8 cellular contexts compared by ENCODE assay signal in genomic region chr3:122793568-122794416, GRCh38. TPM values are rescaled to one million over a fixed set of nuclear protein-coding genes. Genes with fewer than 3 reads are reported as not detected.
DNase-seq lines count a peak whose midpoint lies in the region; ATAC-seq, FAIRE-seq and TF ChIP-seq lines count a peak whose summit lies in the region.

TSS of gene HSPBAP1 (minus strand) at chr3:122793831. CDS start at chr3:122793680, 151 bp downstream.

- peak; percentile 68 for TF ChIP-seq POLR2A in endothelial cell of umbilical vein (IDR thresholded peaks at IDR 0.05; ENCODE audit: low read depth, low read length)

- POLR2A ChIA-PET in activated CD8-positive, alpha-beta T cell treated with anti-CD3 and anti-CD28 coated beads, Interleukin-2, amount 10 ng/mL, durations not matched to agents 7 days and 5 days (lab: Charles Lee) = interaction anchor here (0.7 to 1.0 kb wide), 2 partner anchors 125 to 238 kb away, joined by 3 read pairs; no protein-coding TSS in a partner anchor
- POLR2A ChIA-PET in endothelial cell of umbilical vein (lab: Charles Lee) = interaction anchor here (1.0 kb wide), 1 partner anchor 279 kb away, joined by 3 read pairs; no protein-coding TSS in a partner anchor

- H3K9me1 ChIP-seq in endothelial cell of umbilical vein (replicated peaks; ENCODE audit: control insufficient read depth, extremely low read depth, insufficient read depth, low read length) = no peaks in the 10 kb centered on the region

- intact Hi-C loops in endothelial cell of umbilical vein (cut with micrococcal nuclease) = loop anchor here (1.0 to 10.0 kb wide), 5 partner anchors 113 to 411 kb away; partner anchors contain the start of genes FAM162A, KPNA1, MIX23 and PARP14

- CTCF ChIA-PET in activated CD8-positive, alpha-beta T cell treated with anti-CD3 and anti-CD28 coated beads, Interleukin-2, amount 10 ng/mL, durations not matched to agents 7 days and 5 days (lab: Charles Lee) = interaction anchor here (0.7 kb wide), 2 partner anchors 32 to 334 kb away, joined by 3 to 4 read pairs; no protein-coding TSS in a partner anchor
- CTCF ChIA-PET in endothelial cell of umbilical vein (lab: Charles Lee) = interaction anchor here (0.6 to 1.4 kb wide), 6 partner anchors 9 to 699 kb away, joined by 3 to 7 read pairs (median 3); partner anchors contain the start of genes DTX3L and PARP9

- H3K4me3 ChIP-seq in AG09309 (ENCODE audit: control insufficient read depth, low read depth, low read length) (peak within 1 kb of the TSS; percentile 80), endothelial cell of umbilical vein (replicated peaks in 1 of 3; ENCODE audit: insufficient read depth in 1 of 3, low read depth in 1 of 3, low read length in 3 of 3) (peak within 1 kb of the TSS; percentile 31 to 80 (median 65)), mucosa of rectum (ENCODE audit: low read length in 2 of 2) (peak within 1 kb of the TSS; percentile 87 to 94)

- H3K27ac Mint-ChIP-seq in activated CD8-positive, alpha-beta T cell treated with anti-CD3 and anti-CD28 coated beads, Interleukin-2, amount 10 ng/mL, durations not matched to agents 7 days and 5 days = peak within 1 kb of the TSS; percentile 71

- H3K27me3 ChIP-seq in endothelial cell of umbilical vein (ENCODE audit: control insufficient read depth in 2 of 2, insufficient read depth in 2 of 2, low read length in 2 of 2) (no peaks in the 10 kb centered on the region), mucosa of rectum (ENCODE audit: control insufficient read depth in 2 of 2, insufficient read depth in 2 of 2, low read length in 2 of 2) (no peaks in the 10 kb centered on the region)

- H3K9me3 ChIP-seq in endothelial cell of umbilical vein (replicated peaks; ENCODE audit: control insufficient read depth, insufficient read depth, low read length) (no peaks in the 10 kb centered on the region), mucosa of rectum (ENCODE audit: control insufficient read depth in 2 of 2, low read length in 2 of 2) (no peaks in the 10 kb centered on the region)

- peak within 1 kb of the TSS; percentile 84 for H3K4me3 Mint-ChIP-seq in activated CD8-positive, alpha-beta T cell treated with anti-CD3 and anti-CD28 coated beads, Interleukin-2, amount 10 ng/mL, durations not matched to agents 7 days and 5 days

- TF ChIP-seq CTCF in AG09309 (IDR thresholded peaks at IDR 0.05; ENCODE audit: control insufficient read depth, insufficient read depth, low read depth, low read length, missing control alignments) = no peak
- TF ChIP-seq CTCF in endothelial cell of umbilical vein (IDR thresholded peaks at IDR 0.05; ENCODE audit: extremely low read depth in 1 of 2, insufficient read depth in 1 of 2, low read depth in 1 of 2, low read length in 2 of 2) = no peak

- peak within 1 kb of the TSS; percentile 87 for H3K4me2 ChIP-seq in endothelial cell of umbilical vein (ENCODE audit: insufficient read depth, low read length)

- H3K9ac ChIP-seq in endothelial cell of umbilical vein (replicated peaks; ENCODE audit: extremely low read depth, insufficient read depth, low read length) = peak within 1 kb of the TSS; percentile 84
- H3K9ac ChIP-seq in mucosa of rectum (ENCODE audit: low read depth in 1 of 2, low read length in 2 of 2) = peak within 1 kb of the TSS; percentile 86 to 92

- peak; percentile 95 for FAIRE-seq in endothelial cell of umbilical vein (lab: Jason Lieb, UNC)

- dilution Hi-C loops in endothelial cell of umbilical vein (cut with MboI; ENCODE audit: extremely low pct_ligation_motif_present, low sequenced_read_pairs) = no loop called here

- no peaks in the 10 kb centered on the region for H4K20me1 ChIP-seq in endothelial cell of umbilical vein (replicated peaks; ENCODE audit: control insufficient read depth, extremely low read depth, insufficient read depth, low read length)

- no peaks in the 10 kb centered on the region for H3K27me3 Mint-ChIP-seq in activated CD8-positive, alpha-beta T cell treated with anti-CD3 and anti-CD28 coated beads, Interleukin-2, amount 10 ng/mL, durations not matched to agents 7 days and 5 days (ENCODE audit: low read depth)

- peak within 1 kb of the TSS; percentile 89 for H2AFZ ChIP-seq in endothelial cell of umbilical vein (ENCODE audit: low read depth, low read length)

- BruUV-seq in endothelial cell of umbilical vein (replicated peaks; lab: Mats Ljungman, UMichigan) = TSS peak; percentile 42

- H3K27ac ChIP-seq in endothelial cell of umbilical vein (ENCODE audit: insufficient read depth, low read depth, low read length) (peak within 1 kb of the TSS; percentile 92), mucosa of rectum (ENCODE audit: low read depth in 2 of 2, low read length in 2 of 2) (peak within 1 kb of the TSS; percentile 90 to 92)

- no peaks in the 10 kb centered on the region for H3K79me2 ChIP-seq in endothelial cell of umbilical vein (ENCODE audit: control insufficient read depth, insufficient read depth, low read length)

- no peaks in the 10 kb centered on the region for H3K9me3 Mint-ChIP-seq in activated CD8-positive, alpha-beta T cell treated with anti-CD3 and anti-CD28 coated beads, Interleukin-2, amount 10 ng/mL, durations not matched to agents 7 days and 5 days (ENCODE audit: insufficient read depth)

- H3K36me3 Mint-ChIP-seq in activated CD8-positive, alpha-beta T cell treated with anti-CD3 and anti-CD28 coated beads, Interleukin-2, amount 10 ng/mL, durations not matched to agents 7 days and 5 days (ENCODE audit: low read depth) = no peaks in the 10 kb centered on the region

- DNase-seq in AG09309 (ENCODE audit: low read depth) (peak; percentile 65), HPDE6-E6E7 (ENCODE audit: extremely low spot score) (peak; percentile 76), endothelial cell of umbilical vein (ENCODE audit: low read depth, low spot score) (peak; percentile 96), NCI-H2107 (lab: John Stamatoyannopoulos, UW) (no peak)
- DNase-seq in activated CD8-positive, alpha-beta T cell treated with anti-CD3 and anti-CD28 coated beads, Interleukin-2, amount 10 ng/mL, durations not matched to agents 7 days and 5 days = peak; percentile 94
- peak; percentile 95 for DNase-seq in stimulated activated CD8-positive, alpha-beta memory T cell treated with anti-CD3 and anti-CD28 coated beads, Interleukin-4, amount 100 ng/mL, for 48 hours

- peaks cover 21% of the 10 kb centered on the region for H3K4me1 ChIP-seq in endothelial cell of umbilical vein (ENCODE audit: control insufficient read depth, extremely low read depth, insufficient read depth, low read length)
- peaks cover 5 to 16% of the 10 kb centered on the region in 2 donors for H3K4me1 ChIP-seq in mucosa of rectum (ENCODE audit: control insufficient read depth in 2 of 2, insufficient read depth in 2 of 2, low read length in 2 of 2)

- ATAC-seq in GM19438 (IDR thresholded peaks at IDR 0.05; ENCODE audit: low read depth, unreplicated experiment) = peak; percentile 59
- ATAC-seq in activated CD8-positive, alpha-beta T cell treated with anti-CD3 and anti-CD28 coated beads, Interleukin-2, amount 10 ng/mL, durations not matched to agents 7 days and 5 days = peak; percentile 72

- no peaks in the 10 kb centered on the region for H3K36me3 ChIP-seq in endothelial cell of umbilical vein (ENCODE audit: control insufficient read depth in 2 of 2, extremely low read depth in 1 of 2, insufficient read depth in 2 of 2, low read length in 2 of 2)
- no peaks in the 10 kb centered on the region for H3K36me3 ChIP-seq in mucosa of rectum (ENCODE audit: control insufficient read depth in 2 of 2, insufficient read depth in 2 of 2, low read length in 2 of 2)

- H3K4me1 Mint-ChIP-seq in activated CD8-positive, alpha-beta T cell treated with anti-CD3 and anti-CD28 coated beads, Interleukin-2, amount 10 ng/mL, durations not matched to agents 7 days and 5 days (ENCODE audit: low read depth) = peaks cover 30% of the 10 kb centered on the region

TF ChIP-seq in endothelial cell of umbilical vein, 7 proteins besides CTCF, POLR2A, EP300 and RAD21:
- peak; percentile 67 for TF ChIP-seq POLR2AphosphoS5 (IDR thresholded peaks at IDR 0.05; ENCODE audit: insufficient read depth, low read depth, low read length)
- TF ChIP-seq MAX (IDR thresholded peaks at IDR 0.05; ENCODE audit: insufficient read depth, insufficient read length) = peak; percentile 98
- TF ChIP-seq MYC (IDR thresholded peaks at IDR 0.05; ENCODE audit: low read depth, low read length) = no peak
- TF ChIP-seq EZH2 (IDR thresholded peaks at IDR 0.05; ENCODE audit: borderline replicate concordance, low read depth, low read length, severe bottlenecking) = no peak
- peak; percentile 78 for TF ChIP-seq FOS (IDR thresholded peaks at IDR 0.05; ENCODE audit: borderline replicate concordance, insufficient read depth, low read length)
- TF ChIP-seq GATA2 (IDR thresholded peaks at IDR 0.05; ENCODE audit: insufficient read depth, insufficient read length, low read depth, low read length) = no peak
- TF ChIP-seq JUN (IDR thresholded peaks at IDR 0.05; ENCODE audit: borderline replicate concordance, insufficient read depth, insufficient read length, low read depth) = peak; percentile 80

RNA-seq across cellular contexts. Expression of gene HSPBAP1, which starts in this region (rescaled TPM):
- 1 to 10 TPM; 4.4 to 5.9 TPM for total RNA-seq in activated CD8-positive, alpha-beta T cell treated with anti-CD3 and anti-CD28 coated beads, Interleukin-2, amount 10 ng/mL, durations not matched to agents 7 days and 5 days
- 9.2 and 10.6 TPM in 2 replicates for total RNA-seq in endothelial cell of umbilical vein
- 4.1 and 5.3 TPM in 2 replicates for polyA plus RNA-seq in endothelial cell of umbilical vein
- polyA plus RNA-seq in endothelial cell of umbilical vein (2011; cell fraction: cytosol; rRNA removed) = 4.2 and 4.3 TPM in 2 replicates
- polyA plus RNA-seq in endothelial cell of umbilical vein (2011; cell fraction: nucleus; rRNA removed) = 25.5 and 31.9 TPM in 2 replicates
- polyA plus RNA-seq in endothelial cell of umbilical vein (2012) = 3.8 and 4.0 TPM in 2 replicates
- 7.5 and 9.9 TPM in 2 replicates for polyA minus RNA-seq in endothelial cell of umbilical vein
- 4.6 TPM for polyA minus RNA-seq in endothelial cell of umbilical vein (2011; cell fraction: cytosol; rRNA and poly(A)+ RNA removed)
- 12.2 and 19.8 TPM in 2 replicates for polyA minus RNA-seq in endothelial cell of umbilical vein (2011; cell fraction: nucleus; rRNA and poly(A)+ RNA removed)
